21 cellular contexts compared by ENCODE assay signal in the genomic region with DNA sequence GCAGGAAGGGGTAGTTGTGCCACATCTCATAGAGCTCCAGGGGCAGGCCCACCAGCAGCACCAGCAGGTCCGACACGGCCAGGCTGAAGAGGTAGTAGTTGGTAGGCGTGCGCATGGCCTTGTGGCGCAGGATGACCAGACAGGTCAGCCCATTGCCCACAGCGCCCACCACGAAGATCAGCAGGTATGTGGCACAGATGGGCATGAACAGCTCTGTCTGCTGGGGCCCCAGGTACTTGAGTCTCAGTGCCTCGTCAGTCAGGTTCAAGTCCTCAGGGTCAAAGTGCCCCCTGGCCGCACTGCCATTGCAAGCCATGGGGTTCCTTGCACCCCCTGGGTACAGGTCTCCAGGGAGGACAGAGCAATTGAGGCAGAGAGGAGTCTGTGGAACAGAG. TPM values are rescaled to one million over a fixed set of nuclear protein-coding genes. Genes with fewer than 3 reads are reported as not detected.
"Had no signal": no experiment of that assay in that cellular context is flagged by ENCODE, and none has a peak within 500 bp of the region (broad histone marks: within the 10 kb centered on the region; RNA-seq: fewer than 3 reads in every experiment).

No MANE protein-coding gene starts in this region.

- H3K4me3 Mint-ChIP-seq: activated CD4-positive, alpha-beta memory T cell treated with anti-CD3 and anti-CD28 coated beads for 36 hours; activated T-cell treated with anti-CD3 and anti-CD28 coated beads, Interleukin-2, amount 50 U/mL, for 72 hours; nephron progenitor cell; stimulated activated memory B cell treated with anti-CD40 and anti-IgM and Interleukin-4, amounts not matched to agents 10 μg/mL and 1 μg/mL and 100 μg/mL, for 72 hours had no signal

- H3K36me3 Mint-ChIP-seq: activated CD4-positive, alpha-beta memory T cell treated with anti-CD3 and anti-CD28 coated beads for 36 hours; stimulated activated memory B cell treated with anti-CD40 and anti-IgM and Interleukin-4, amounts not matched to agents 10 μg/mL and 1 μg/mL and 100 μg/mL, for 72 hours had no signal

- DNase-seq: activated CD4-positive, alpha-beta memory T cell treated with anti-CD3 and anti-CD28 coated beads for 36 hours; activated CD4-positive, alpha-beta T cell treated with anti-CD3 and anti-CD28 coated beads for 48 hours; activated gamma-delta T cell; activated naive CD4-positive, alpha-beta T cell treated with anti-CD3 and anti-CD28 coated beads, Interleukin-2, amount 50 U/mL, for 16 hours; activated naive CD8-positive, alpha-beta T cell treated with anti-CD3 and anti-CD28 coated beads, Interleukin-2, amount 50 U/mL, for 24 hours; activated T-cell treated with anti-CD3 and anti-CD28 coated beads, Interleukin-2, amount 50 U/mL, for 72 hours; effector CD8-positive, alpha-beta T cell; islet precursor cell; left ventricle myocardium inferior; mucosa of descending colon; nephron progenitor cell; retina; small intestine; stimulated activated CD4-positive, alpha-beta T cell treated with anti-CD3 and anti-CD28 coated beads, Interleukin-4, amount 100 ng/mL, for 24 hours had no signal

- ATAC-seq: activated naive CD8-positive, alpha-beta T cell treated with anti-CD3 and anti-CD28 coated beads, Interleukin-2, amount 50 U/mL, for 24 hours; activated T-cell treated with anti-CD3 and anti-CD28 coated beads, Interleukin-2, amount 50 U/mL, for 72 hours; mucosa of descending colon; pancreas; sciatic nerve; stimulated activated memory B cell treated with anti-CD40 and anti-IgM and Interleukin-4, amounts not matched to agents 10 μg/mL and 1 μg/mL and 100 μg/mL, for 72 hours had no signal

- H3K9me3 Mint-ChIP-seq: activated CD4-positive, alpha-beta memory T cell treated with anti-CD3 and anti-CD28 coated beads for 36 hours; activated naive CD8-positive, alpha-beta T cell treated with anti-CD3 and anti-CD28 coated beads, Interleukin-2, amount 50 U/mL, for 24 hours; activated T-cell treated with anti-CD3 and anti-CD28 coated beads, Interleukin-2, amount 50 U/mL, for 72 hours; nephron progenitor cell; stimulated activated memory B cell treated with anti-CD40 and anti-IgM and Interleukin-4, amounts not matched to agents 10 μg/mL and 1 μg/mL and 100 μg/mL, for 72 hours had no signal

- H3K27ac Mint-ChIP-seq: activated CD4-positive, alpha-beta memory T cell treated with anti-CD3 and anti-CD28 coated beads for 36 hours; activated naive CD8-positive, alpha-beta T cell treated with anti-CD3 and anti-CD28 coated beads, Interleukin-2, amount 50 U/mL, for 24 hours; activated T-cell treated with anti-CD3 and anti-CD28 coated beads, Interleukin-2, amount 50 U/mL, for 72 hours; nephron progenitor cell; stimulated activated memory B cell treated with anti-CD40 and anti-IgM and Interleukin-4, amounts not matched to agents 10 μg/mL and 1 μg/mL and 100 μg/mL, for 72 hours had no signal

RNA-seq across cellular contexts. Expression of gene NMUR1, which starts 1.6 kb away (rescaled TPM):
- total RNA-seq: dermis microvascular lymphatic vessel endothelial cell, epithelial cell of proximal tubule, lung microvascular endothelial cell, myocyte had no signal
